7 cellular contexts compared by ENCODE assay signal in genomic region chr1:172442843-172443565, GRCh38. TPM values are rescaled to one million over a fixed set of nuclear protein-coding genes. Genes with fewer than 3 reads are reported as not detected.
DNase-seq lines count a peak whose midpoint lies in the region; ATAC-seq and TF ChIP-seq lines count a peak whose summit lies in the region.

No MANE protein-coding gene starts in this region.

- H3K36me3 Mint-ChIP-seq in activated CD4-positive, alpha-beta memory T cell treated with anti-CD3 and anti-CD28 coated beads, Interleukin-2, amount 10 ng/mL, durations not matched to agents 7 days and 5 days (ENCODE audit: low read depth): peaks cover 26% of the 10 kb centered on the region

- CTCF ChIA-PET in activated CD4-positive, alpha-beta memory T cell treated with anti-CD3 and anti-CD28 coated beads, Interleukin-2, amount 10 ng/mL, durations not matched to agents 7 days and 5 days (lab: Charles Lee): interaction anchor here (0.7 to 2.5 kb wide), 17 partner anchors 8 to 454 kb away, joined by 3 to 16 read pairs (median 3); no protein-coding TSS in a partner anchor

- no peak for ATAC-seq in stimulated activated naive CD8-positive, alpha-beta T cell treated with anti-CD3 and anti-CD28 coated beads, Interleukin-15, amount 100 ng/mL, for 72 hours
- no peak for ATAC-seq in HG03521 (IDR thresholded peaks at IDR 0.05; ENCODE audit: unreplicated experiment)
- no peak for ATAC-seq in GM21786 (IDR thresholded peaks at IDR 0.05; ENCODE audit: unreplicated experiment)
- no peak for ATAC-seq in left lobe of liver

- H3K9me3 Mint-ChIP-seq in activated CD4-positive, alpha-beta memory T cell treated with anti-CD3 and anti-CD28 coated beads, Interleukin-2, amount 10 ng/mL, durations not matched to agents 7 days and 5 days: no peaks in the 10 kb centered on the region
- peaks cover 0 to 4% of the 10 kb centered on the region in 2 donors for H3K9me3 Mint-ChIP-seq in stimulated activated naive CD8-positive, alpha-beta T cell treated with anti-CD3 and anti-CD28 coated beads, Interleukin-15, amount 100 ng/mL, for 72 hours

- peak overlapping the region; percentile 80 for H3K27ac Mint-ChIP-seq in activated CD4-positive, alpha-beta memory T cell treated with anti-CD3 and anti-CD28 coated beads, Interleukin-2, amount 10 ng/mL, durations not matched to agents 7 days and 5 days
- peak overlapping the region; percentile 95 to 96 for H3K27ac Mint-ChIP-seq in stimulated activated naive CD8-positive, alpha-beta T cell treated with anti-CD3 and anti-CD28 coated beads, Interleukin-15, amount 100 ng/mL, for 72 hours

- TF ChIP-seq CTCF in HFF-Myc (IDR thresholded peaks at IDR 0.05; ENCODE audit: low read depth, low read length, missing control alignments): no peak

- POLR2A ChIA-PET in activated CD4-positive, alpha-beta memory T cell treated with anti-CD3 and anti-CD28 coated beads, Interleukin-2, amount 10 ng/mL, durations not matched to agents 7 days and 5 days (lab: Charles Lee): interaction anchor here (0.6 to 1.6 kb wide), 6 partner anchors 12 to 957 kb away, joined by 3 to 6 read pairs (median 3); partner anchors contain the start of genes PRRC2C and SUCO

- no peaks in the 10 kb centered on the region for H3K27me3 Mint-ChIP-seq in activated CD4-positive, alpha-beta memory T cell treated with anti-CD3 and anti-CD28 coated beads, Interleukin-2, amount 10 ng/mL, durations not matched to agents 7 days and 5 days
- H3K27me3 Mint-ChIP-seq in stimulated activated naive CD8-positive, alpha-beta T cell treated with anti-CD3 and anti-CD28 coated beads, Interleukin-15, amount 100 ng/mL, for 72 hours: no peaks in the 10 kb centered on the region

- peak overlapping the region; percentile 90 for H3K4me3 Mint-ChIP-seq in activated CD4-positive, alpha-beta memory T cell treated with anti-CD3 and anti-CD28 coated beads, Interleukin-2, amount 10 ng/mL, durations not matched to agents 7 days and 5 days
- H3K4me3 Mint-ChIP-seq in stimulated activated naive CD8-positive, alpha-beta T cell treated with anti-CD3 and anti-CD28 coated beads, Interleukin-15, amount 100 ng/mL, for 72 hours: peak overlapping the region; percentile 90

- peaks cover 28% of the 10 kb centered on the region for H3K4me1 Mint-ChIP-seq in activated CD4-positive, alpha-beta memory T cell treated with anti-CD3 and anti-CD28 coated beads, Interleukin-2, amount 10 ng/mL, durations not matched to agents 7 days and 5 days
- peaks cover 33% of the 10 kb centered on the region for H3K4me1 Mint-ChIP-seq in stimulated activated naive CD8-positive, alpha-beta T cell treated with anti-CD3 and anti-CD28 coated beads, Interleukin-15, amount 100 ng/mL, for 72 hours

- DNase-seq in HFF-Myc (ENCODE audit: extremely low read depth, low read depth): no peak
- no peak for DNase-seq in activated CD4-positive, alpha-beta memory T cell treated with anti-CD3 and anti-CD28 coated beads, Interleukin-2, amount 10 ng/mL, durations not matched to agents 7 days and 5 days
- DNase-seq in stimulated activated naive CD8-positive, alpha-beta T cell treated with anti-CD3 and anti-CD28 coated beads, Interleukin-15, amount 100 ng/mL, for 72 hours: no peak
- DNase-seq in left lobe of liver (ENCODE audit: low spot score): no peak

- no peaks in the 10 kb centered on the region for H3K9me3 ChIP-seq in iPS-18c (ENCODE audit: control insufficient read depth, insufficient read depth, low read length)

- H3K4me3 ChIP-seq in HFF-Myc (replicated peaks; ENCODE audit: low read depth, low read length): peak overlapping the region; percentile 73
- H3K4me3 ChIP-seq in iPS-18c (ENCODE audit: insufficient read depth, low read depth, low read length): peak overlapping the region; percentile 88

RNA-seq across cellular contexts. Expression of gene PIGC, which starts 0.9 kb away (rescaled TPM):
- 10 to 100 TPM; 24.5 to 26.2 TPM for total RNA-seq in activated CD4-positive, alpha-beta memory T cell treated with anti-CD3 and anti-CD28 coated beads, Interleukin-2, amount 10 ng/mL, durations not matched to agents 7 days and 5 days
- total RNA-seq in left lobe of liver: 7.6 TPM

RNA-seq across cellular contexts. Expression of gene C1orf105, which starts 22.5 kb away (rescaled TPM):
- not detected for total RNA-seq in activated CD4-positive, alpha-beta memory T cell treated with anti-CD3 and anti-CD28 coated beads, Interleukin-2, amount 10 ng/mL, durations not matched to agents 7 days and 5 days
- not detected for total RNA-seq in left lobe of liver
